In genomic region chr2:42052702-42053481, GRCh38 we compare ENCODE assay signal across 10 cellular contexts. TPM values are rescaled to one million over a fixed set of nuclear protein-coding genes. Genes with fewer than 3 reads are reported as not detected.
A peak's percentile ranks its signal among the peaks of the same experiment; 100 is the strongest.
DNase-seq lines count a peak whose midpoint lies in the region; ATAC-seq and TF ChIP-seq lines count a peak whose summit lies in the region.
"Had no signal": no experiment of that assay in that cellular context is flagged by ENCODE, and none has a peak within 500 bp of the region (broad histone marks: within the 10 kb centered on the region; RNA-seq: fewer than 3 reads in every experiment).

No MANE protein-coding gene starts in this region.

- no peak overlapping the region for H3K4me3 Mint-ChIP-seq in endothelial cell (ENCODE audit: unreplicated experiment)
- H3K4me3 Mint-ChIP-seq: CD14-positive monocyte had no signal

- peaks cover 34% of the 10 kb centered on the region for H3K4me1 ChIP-seq in HUES48 (ENCODE audit: control insufficient read depth, insufficient read depth, low read length)
- peaks cover 0 to 6% of the 10 kb centered on the region in 2 donors for H3K4me1 ChIP-seq in esophagus (ENCODE audit: control insufficient read depth in 2 of 2, insufficient read depth in 2 of 2, low read length in 1 of 2)
- H3K4me1 ChIP-seq in lung (ENCODE audit: control insufficient read depth in 2 of 2, insufficient read depth in 2 of 2, low read length in 2 of 2) = peaks cover 5 to 10% of the 10 kb centered on the region in 2 donors
- peaks cover 0 to 20% (median 7%) of the 10 kb centered on the region in 6 donors for H3K4me1 ChIP-seq in spleen

- peaks cover 13% of the 10 kb centered on the region for H3K27me3 Mint-ChIP-seq in endothelial cell (ENCODE audit: unreplicated experiment)

- peaks cover 14% of the 10 kb centered on the region for H3K27me3 ChIP-seq in HUES48 (ENCODE audit: control insufficient read depth, insufficient read depth, low read length)
- no peaks in the 10 kb centered on the region for H3K27me3 ChIP-seq in esophagus (ENCODE audit: control insufficient read depth in 1 of 2, insufficient read depth in 2 of 2, low read length in 2 of 2)
- H3K27me3 ChIP-seq in lung (ENCODE audit: control insufficient read depth, insufficient read depth) = no peaks in the 10 kb centered on the region
- peaks cover 0 to 34% (median 6%) of the 10 kb centered on the region in 7 donors for H3K27me3 ChIP-seq in spleen (replicated peaks in 1 of 7)

- H3K9me3 ChIP-seq in HUES48 (ENCODE audit: control insufficient read depth, insufficient read depth, low read length) (no peaks in the 10 kb centered on the region), esophagus (ENCODE audit: control insufficient read depth in 2 of 2, insufficient read depth in 1 of 2, low read depth in 1 of 2, low read length in 1 of 2) (no peaks in the 10 kb centered on the region), lung (ENCODE audit: control insufficient read depth in 2 of 2, insufficient read depth in 1 of 2, low read length in 1 of 2) (no peaks in the 10 kb centered on the region), spleen (no peaks in the 10 kb centered on the region)

- H3K36me3 ChIP-seq in HUES48 (ENCODE audit: control insufficient read depth, insufficient read depth, low read length) (peaks cover 48% of the 10 kb centered on the region), esophagus (ENCODE audit: control insufficient read depth in 2 of 2, insufficient read depth in 2 of 2, low read length in 1 of 2) (no peaks in the 10 kb centered on the region), lung (ENCODE audit: control insufficient read depth in 2 of 2, insufficient read depth in 2 of 2, low read length in 2 of 2) (peaks cover 0 to 5% of the 10 kb centered on the region in 2 donors), spleen (peaks cover 0 to 24% (median 0%) of the 10 kb centered on the region in 6 donors)

- ATAC-seq in lung (ENCODE audit: insufficient read depth, low FRiP score) = peak; percentile 11
- ATAC-seq in HG03175 (IDR thresholded peaks at IDR 0.05; ENCODE audit: unreplicated experiment) = no peak

- TF ChIP-seq POLR2A in spleen (IDR thresholded peaks at IDR 0.05) = no peak

- peaks cover 6% of the 10 kb centered on the region for H3K4me1 Mint-ChIP-seq in endothelial cell (ENCODE audit: unreplicated experiment)

- intact Hi-C loops in spleen (cut with DNase I; ENCODE audit: low total_unique reads) = no loop called here

- H3K27ac ChIP-seq in HUES48 (ENCODE audit: low read depth, low read length) (peak overlapping the region; percentile 21), esophagus (ENCODE audit: low read depth in 2 of 2, low read length in 1 of 2) (peak overlapping the region; percentile 43 to 82), lung (ENCODE audit: low read depth in 1 of 2, low read length in 1 of 2) (peak overlapping the region; percentile 17 to 83), spleen (peak overlapping the region in 7 of 8 donors; percentile 48 to 82 (median 76))

- in situ Hi-C loops in GM13976 (cut with MboI; ENCODE audit: low sequenced_read_pairs, unreplicated experiment) = no loop called here

- H3K9me3 Mint-ChIP-seq in endothelial cell (ENCODE audit: unreplicated experiment) = no peaks in the 10 kb centered on the region

- no peak overlapping the region for H3K27ac Mint-ChIP-seq in endothelial cell (ENCODE audit: unreplicated experiment)
- H3K27ac Mint-ChIP-seq: CD14-positive monocyte had no signal

- no peak for TF ChIP-seq CTCF in lung (IDR thresholded peaks at IDR 0.05; ENCODE audit: control extremely low read depth, extremely low read depth)
- no peak for TF ChIP-seq CTCF in spleen (IDR thresholded peaks at IDR 0.05 in 8 of 11, conservative IDR thresholded peaks at IDR 0.05 in 3 of 11)
- TF ChIP-seq CTCF in GM13976 (IDR thresholded peaks at IDR 0.05; ENCODE audit: borderline replicate concordance, control extremely low read depth, extremely low read depth, insufficient read depth, missing control alignments) = no peak
- no peak for TF ChIP-seq CTCF in endothelial cell (IDR thresholded peaks at IDR 0.05; ENCODE audit: unreplicated experiment)

- no peaks in the 10 kb centered on the region for H3K36me3 Mint-ChIP-seq in endothelial cell (ENCODE audit: low read depth, unreplicated experiment)
- H3K36me3 Mint-ChIP-seq: CD14-positive monocyte had no signal

- WGBS in esophagus, 2 donors = 61 to 75% methylated on average over 14 of the region's 14 CpGs
- WGBS in lung, 2 donors = 73 to 82% methylated on average over 14 of the region's 14 CpGs
- WGBS in spleen, 5 donors = 72 to 82% (median 79%) methylated on average over 8 to 14 of the region's 14 CpGs

- DNase-seq in lung (ENCODE audit: low spot score) (peak; percentile 47), spleen (peak; percentile 64), GM13976 (ENCODE audit: low spot score) (no peak), COLO829 (ENCODE audit: low spot score) (no peak), endothelial cell (ENCODE audit: low spot score) (no peak)

- H3K4me3 ChIP-seq in HUES48 (ENCODE audit: low read depth, low read length) (no peak overlapping the region), esophagus (ENCODE audit: low read depth in 1 of 2, low read length in 2 of 2) (no peak overlapping the region), lung (no peak overlapping the region), spleen (peak overlapping the region in 1 of 8 donors; percentile 19)
- H3K4me3 ChIP-seq: skin epidermis had no signal

- H3K9ac ChIP-seq in HUES48 (ENCODE audit: low read depth, low read length) = no peak overlapping the region

RNA-seq across cellular contexts. Expression of gene PKDCC, which starts 5.1 kb away (rescaled TPM):
- polyA plus RNA-seq in esophagus = 1 to 10 TPM; 3.7 to 6.2 TPM
- total RNA-seq in lung = 100 to 1,000 TPM; 107 to 131 TPM
- polyA plus RNA-seq in lung = 10 to 100 TPM; 73.6 to 98.3 TPM
- total RNA-seq in spleen = 10 to 100 TPM; 41.0 to 81.9 (median 51.7) TPM
- polyA plus RNA-seq in spleen = 10 to 100 TPM; 19.8 to 44.0 (median 31.8) TPM
- total RNA-seq in endothelial cell (ENCODE audit: unreplicated experiment) = 9.6 TPM
- polyA plus RNA-seq: CD14-positive monocyte had no signal

Comparison
In these comparisons a context has a peak if more than half of its experiments do, and no peak if none do; other contexts are left out.
1. H3K27ac ChIP-seq: peak in every context shown above with its lines; median percentile 76 in spleen; 62 in esophagus; 50 in lung; 21 in HUES48.
2. DNase-seq: peak in lung (single experiment) and spleen (single experiment); none in GM13976 (single experiment), COLO829 (single experiment) and endothelial cell (single experiment).